ENCODE assay signal across 1 cellular context in genomic region chr17:7139400-7139799, GRCh38.
TF ChIP-seq lines count a peak whose summit lies in the region.

No MANE protein-coding gene starts in this region.

TF ChIP-seq in GM12878, 131 proteins besides CTCF, POLR2A, EP300 and RAD21:
- TF ChIP-seq ASH2L (IDR thresholded peaks at IDR 0.05; ENCODE audit: borderline replicate concordance, low read depth): no peak
- no peak for TF ChIP-seq ZNF24 (IDR thresholded peaks at IDR 0.05)
- TF ChIP-seq SMARCA5 (IDR thresholded peaks at IDR 0.05): no peak
- TF ChIP-seq RBBP5 (conservative IDR thresholded peaks at IDR 0.05): no peak
- TF ChIP-seq, protein P1, sequence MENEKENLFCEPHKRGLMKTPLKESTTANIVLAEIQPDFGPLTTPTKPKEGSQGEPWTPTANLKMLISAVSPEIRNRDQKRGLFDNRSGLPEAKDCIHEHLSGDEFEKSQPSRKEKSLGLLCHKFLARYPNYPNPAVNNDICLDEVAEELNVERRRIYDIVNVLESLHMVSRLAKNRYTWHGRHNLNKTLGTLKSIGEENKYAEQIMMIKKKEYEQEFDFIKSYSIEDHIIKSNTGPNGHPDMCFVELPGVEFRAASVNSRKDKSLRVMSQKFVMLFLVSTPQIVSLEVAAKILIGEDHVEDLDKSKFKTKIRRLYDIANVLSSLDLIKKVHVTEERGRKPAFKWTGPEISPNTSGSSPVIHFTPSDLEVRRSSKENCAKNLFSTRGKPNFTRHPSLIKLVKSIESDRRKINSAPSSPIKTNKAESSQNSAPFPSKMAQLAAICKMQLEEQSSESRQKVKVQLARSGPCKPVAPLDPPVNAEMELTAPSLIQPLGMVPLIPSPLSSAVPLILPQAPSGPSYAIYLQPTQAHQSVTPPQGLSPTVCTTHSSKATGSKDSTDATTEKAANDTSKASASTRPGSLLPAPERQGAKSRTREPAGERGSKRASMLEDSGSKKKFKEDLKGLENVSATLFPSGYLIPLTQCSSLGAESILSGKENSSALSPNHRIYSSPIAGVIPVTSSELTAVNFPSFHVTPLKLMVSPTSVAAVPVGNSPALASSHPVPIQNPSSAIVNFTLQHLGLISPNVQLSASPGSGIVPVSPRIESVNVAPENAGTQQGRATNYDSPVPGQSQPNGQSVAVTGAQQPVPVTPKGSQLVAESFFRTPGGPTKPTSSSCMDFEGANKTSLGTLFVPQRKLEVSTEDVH (IDR thresholded peaks at IDR 0.05; ENCODE audit: low read depth, partially characterized antibody): no peak
- no peak for TF ChIP-seq NRF1 (conservative IDR thresholded peaks at IDR 0.05; ENCODE audit: low read depth, low read length)
- no peak for TF ChIP-seq MEF2B (IDR thresholded peaks at IDR 0.05; ENCODE audit: partially characterized antibody, poor library complexity, severe bottlenecking)
- TF ChIP-seq HSF1 (IDR thresholded peaks at IDR 0.05; ENCODE audit: low read depth, low read length): no peak
- TF ChIP-seq PML (IDR thresholded peaks at IDR 0.05; ENCODE audit: low read length): no peak
- TF ChIP-seq NFXL1 (IDR thresholded peaks at IDR 0.05; ENCODE audit: borderline replicate concordance): no peak
- TF ChIP-seq CREM (IDR thresholded peaks at IDR 0.05; ENCODE audit: low read depth): no peak
- no peak for TF ChIP-seq SUZ12 (IDR thresholded peaks at IDR 0.05; ENCODE audit: unreplicated experiment)
- TF ChIP-seq, protein P2, sequence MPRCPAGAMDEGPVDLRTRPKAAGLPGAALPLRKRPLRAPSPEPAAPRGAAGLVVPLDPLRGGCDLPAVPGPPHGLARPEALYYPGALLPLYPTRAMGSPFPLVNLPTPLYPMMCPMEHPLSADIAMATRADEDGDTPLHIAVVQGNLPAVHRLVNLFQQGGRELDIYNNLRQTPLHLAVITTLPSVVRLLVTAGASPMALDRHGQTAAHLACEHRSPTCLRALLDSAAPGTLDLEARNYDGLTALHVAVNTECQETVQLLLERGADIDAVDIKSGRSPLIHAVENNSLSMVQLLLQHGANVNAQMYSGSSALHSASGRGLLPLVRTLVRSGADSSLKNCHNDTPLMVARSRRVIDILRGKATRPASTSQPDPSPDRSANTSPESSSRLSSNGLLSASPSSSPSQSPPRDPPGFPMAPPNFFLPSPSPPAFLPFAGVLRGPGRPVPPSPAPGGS (IDR thresholded peaks at IDR 0.05; ENCODE audit: borderline replicate concordance, insufficient read depth, low read depth, low read length, poor library complexity, severe bottlenecking): no peak
- no peak for TF ChIP-seq DPF2 (IDR thresholded peaks at IDR 0.05)
- no peak for TF ChIP-seq NKRF (conservative IDR thresholded peaks at IDR 0.05)
- TF ChIP-seq, protein P3, sequence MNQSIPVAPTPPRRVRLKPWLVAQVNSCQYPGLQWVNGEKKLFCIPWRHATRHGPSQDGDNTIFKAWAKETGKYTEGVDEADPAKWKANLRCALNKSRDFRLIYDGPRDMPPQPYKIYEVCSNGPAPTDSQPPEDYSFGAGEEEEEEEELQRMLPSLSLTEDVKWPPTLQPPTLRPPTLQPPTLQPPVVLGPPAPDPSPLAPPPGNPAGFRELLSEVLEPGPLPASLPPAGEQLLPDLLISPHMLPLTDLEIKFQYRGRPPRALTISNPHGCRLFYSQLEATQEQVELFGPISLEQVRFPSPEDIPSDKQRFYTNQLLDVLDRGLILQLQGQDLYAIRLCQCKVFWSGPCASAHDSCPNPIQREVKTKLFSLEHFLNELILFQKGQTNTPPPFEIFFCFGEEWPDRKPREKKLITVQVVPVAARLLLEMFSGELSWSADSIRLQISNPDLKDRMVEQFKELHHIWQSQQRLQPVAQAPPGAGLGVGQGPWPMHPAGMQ (IDR thresholded peaks at IDR 0.05; ENCODE audit: borderline replicate concordance): no peak
